Comparison of ENCODE assay signal across 8 cellular contexts in the genomic region with DNA sequence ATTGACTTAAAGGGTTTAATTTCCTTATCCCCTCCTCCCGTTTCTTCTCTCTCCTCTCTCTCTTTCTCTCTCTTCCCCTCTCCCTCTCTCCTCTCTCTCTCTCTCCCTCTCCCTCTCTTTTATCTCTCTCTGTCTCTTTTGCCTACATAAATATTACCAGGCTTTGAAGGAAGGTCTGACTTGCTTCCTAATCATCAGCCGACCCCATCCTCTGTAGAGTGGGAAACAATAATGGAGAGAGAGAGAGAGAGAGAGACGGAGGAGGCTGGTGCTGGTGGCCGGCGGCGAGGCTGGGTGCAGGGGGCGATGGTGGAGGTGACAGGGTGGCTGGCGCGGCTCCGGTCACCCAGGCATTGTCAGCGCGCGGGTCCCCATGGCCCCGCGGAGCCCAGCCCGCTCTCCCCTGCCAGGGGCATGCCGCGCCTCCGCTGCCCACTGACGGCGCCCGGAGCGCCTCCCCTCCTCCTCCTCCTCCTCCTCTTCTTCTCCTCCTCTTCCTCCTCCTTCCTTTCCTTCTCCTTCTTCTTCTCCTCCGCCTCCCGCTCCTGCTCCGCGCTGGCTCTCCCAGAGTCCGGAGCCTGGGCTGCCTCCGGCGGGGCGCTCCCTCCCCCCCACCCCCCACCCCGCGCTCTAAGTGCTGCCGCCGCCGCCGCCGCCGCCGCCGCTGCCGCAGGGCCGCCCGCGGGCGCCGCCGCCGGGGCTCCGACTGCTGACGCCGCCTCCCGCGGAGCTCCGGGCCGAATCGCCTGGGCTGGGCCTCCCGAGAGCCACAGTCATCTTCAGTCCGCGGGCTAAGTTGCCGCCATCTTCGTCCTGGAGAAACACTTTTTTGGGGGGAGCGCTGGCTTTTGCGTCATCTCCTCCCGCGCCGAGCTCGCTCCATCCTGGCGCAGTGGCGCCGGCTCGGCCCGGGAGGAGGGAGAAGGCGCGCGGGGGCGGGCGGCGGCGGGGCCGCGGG.
DNase-seq lines count a peak whose midpoint lies in the region; ATAC-seq and TF ChIP-seq lines count a peak whose summit lies in the region.

No MANE protein-coding gene starts in this region.

- peak; percentile 48 for ATAC-seq in stimulated activated naive CD8-positive, alpha-beta T cell treated with anti-CD3 and anti-CD28 coated beads, Interleukin-15, amount 100 ng/mL, for 72 hours
- ATAC-seq in GM19463 (IDR thresholded peaks at IDR 0.05; ENCODE audit: unreplicated experiment) = no peak

- H3K27ac Mint-ChIP-seq in stimulated activated naive CD8-positive, alpha-beta T cell treated with anti-CD3 and anti-CD28 coated beads, Interleukin-15, amount 100 ng/mL, for 72 hours = no peak overlapping the region
- no peak overlapping the region for H3K27ac Mint-ChIP-seq in activated T-helper 2 cell treated with anti-CD3 and anti-CD28 coated beads, Interferon-gamma antibody, Interleukin-2, Interleukin-4, amounts not matched to agents 10 μg/mL and 5 μg/mL and 100 μg/mL, durations not matched to agents 14 hours and 24 hours and 36 hours

- CTCF ChIA-PET in RWPE1 (lab: Yijun Ruan, JAX) = no interaction called here

- TF ChIP-seq CTCF in AG10803 (conservative IDR thresholded peaks at IDR 0.05; ENCODE audit: low read length) (no peak), RWPE1 (conservative IDR thresholded peaks at IDR 0.05; ENCODE audit: low read depth) (no peak)

- peaks cover 25% of the 10 kb centered on the region for H3K4me1 Mint-ChIP-seq in stimulated activated naive CD8-positive, alpha-beta T cell treated with anti-CD3 and anti-CD28 coated beads, Interleukin-15, amount 100 ng/mL, for 72 hours
- no peaks in the 10 kb centered on the region for H3K4me1 Mint-ChIP-seq in activated T-helper 2 cell treated with anti-CD3 and anti-CD28 coated beads, Interferon-gamma antibody, Interleukin-2, Interleukin-4, amounts not matched to agents 10 μg/mL and 5 μg/mL and 100 μg/mL, durations not matched to agents 14 hours and 24 hours and 36 hours (ENCODE audit: low read depth)

- H3K9me3 Mint-ChIP-seq in stimulated activated naive CD8-positive, alpha-beta T cell treated with anti-CD3 and anti-CD28 coated beads, Interleukin-15, amount 100 ng/mL, for 72 hours = no peaks in the 10 kb centered on the region
- H3K9me3 Mint-ChIP-seq in activated T-helper 2 cell treated with anti-CD3 and anti-CD28 coated beads, Interferon-gamma antibody, Interleukin-2, Interleukin-4, amounts not matched to agents 10 μg/mL and 5 μg/mL and 100 μg/mL, durations not matched to agents 14 hours and 24 hours and 36 hours = no peaks in the 10 kb centered on the region

- no peak overlapping the region for H3K27ac ChIP-seq in RWPE1

- H3K4me3 Mint-ChIP-seq in stimulated activated naive CD8-positive, alpha-beta T cell treated with anti-CD3 and anti-CD28 coated beads, Interleukin-15, amount 100 ng/mL, for 72 hours = peak overlapping the region; percentile 81 to 83
- H3K4me3 Mint-ChIP-seq in activated T-helper 2 cell treated with anti-CD3 and anti-CD28 coated beads, Interferon-gamma antibody, Interleukin-2, Interleukin-4, amounts not matched to agents 10 μg/mL and 5 μg/mL and 100 μg/mL, durations not matched to agents 14 hours and 24 hours and 36 hours (ENCODE audit: low read depth) = no peak overlapping the region

- H3K9me3 ChIP-seq in iPS-18c (ENCODE audit: control insufficient read depth, insufficient read depth, low read length) = no peaks in the 10 kb centered on the region

- intact Hi-C loops in activated T-helper 2 cell treated with anti-CD3 and anti-CD28 coated beads, Interferon-gamma antibody, Interleukin-2, Interleukin-4, amounts not matched to agents 10 μg/mL and 5 μg/mL and 100 μg/mL, durations not matched to agents 14 hours and 24 hours and 36 hours (cut with micrococcal nuclease) = no loop called here

- H3K27me3 Mint-ChIP-seq in stimulated activated naive CD8-positive, alpha-beta T cell treated with anti-CD3 and anti-CD28 coated beads, Interleukin-15, amount 100 ng/mL, for 72 hours = peaks cover 61% of the 10 kb centered on the region
- H3K27me3 Mint-ChIP-seq in activated T-helper 2 cell treated with anti-CD3 and anti-CD28 coated beads, Interferon-gamma antibody, Interleukin-2, Interleukin-4, amounts not matched to agents 10 μg/mL and 5 μg/mL and 100 μg/mL, durations not matched to agents 14 hours and 24 hours and 36 hours (ENCODE audit: low read depth) = peaks cover 31% of the 10 kb centered on the region

- H3K4me3 ChIP-seq in AG10803 (ENCODE audit: low read length) (peak overlapping the region; percentile 59), iPS-18c (ENCODE audit: insufficient read depth, low read depth, low read length) (peak overlapping the region; percentile 81)

- POLR2A ChIA-PET in RWPE1 (lab: Yijun Ruan, JAX; ENCODE audit: low non-redundant PET) = no interaction called here

- no peaks in the 10 kb centered on the region for H3K36me3 Mint-ChIP-seq in activated T-helper 2 cell treated with anti-CD3 and anti-CD28 coated beads, Interferon-gamma antibody, Interleukin-2, Interleukin-4, amounts not matched to agents 10 μg/mL and 5 μg/mL and 100 μg/mL, durations not matched to agents 14 hours and 24 hours and 36 hours (ENCODE audit: low read depth)

- DNase-seq in AG10803 (ENCODE audit: low read depth) (peak; percentile 30), NCI-H1092 (lab: John Stamatoyannopoulos, UW) (peak; percentile 51), amygdala (lab: John Stamatoyannopoulos, UW) (peak in 39 of 56 donors; percentile 3 to 64 (median 28)), RWPE1 (ENCODE audit: low spot score) (no peak)
- DNase-seq in stimulated activated naive CD8-positive, alpha-beta T cell treated with anti-CD3 and anti-CD28 coated beads, Interleukin-15, amount 100 ng/mL, for 72 hours = no peak
- DNase-seq in activated T-helper 2 cell treated with anti-CD3 and anti-CD28 coated beads, Interferon-gamma antibody, Interleukin-2, Interleukin-4, amounts not matched to agents 10 μg/mL and 5 μg/mL and 100 μg/mL, durations not matched to agents 14 hours and 24 hours and 36 hours (ENCODE audit: low spot score) = no peak

Comparison
In these comparisons a context has a peak if more than half of its experiments do, and no peak if none do; other contexts are left out.
1. DNase-seq: peak in AG10803 (single experiment), NCI-H1092 (single experiment) and amygdala (39 of 56); none in stimulated activated naive CD8-positive, alpha-beta T cell treated with anti-CD3 and anti-CD28 coated beads, Interleukin-15, amount 100 ng/mL, for 72 hours (0 of 2), RWPE1 (single experiment) and activated T-helper 2 cell treated with anti-CD3 and anti-CD28 coated beads, Interferon-gamma antibody, Interleukin-2, Interleukin-4, amounts not matched to agents 10 μg/mL and 5 μg/mL and 100 μg/mL, durations not matched to agents 14 hours and 24 hours and 36 hours (single experiment).